In the genomic region with DNA sequence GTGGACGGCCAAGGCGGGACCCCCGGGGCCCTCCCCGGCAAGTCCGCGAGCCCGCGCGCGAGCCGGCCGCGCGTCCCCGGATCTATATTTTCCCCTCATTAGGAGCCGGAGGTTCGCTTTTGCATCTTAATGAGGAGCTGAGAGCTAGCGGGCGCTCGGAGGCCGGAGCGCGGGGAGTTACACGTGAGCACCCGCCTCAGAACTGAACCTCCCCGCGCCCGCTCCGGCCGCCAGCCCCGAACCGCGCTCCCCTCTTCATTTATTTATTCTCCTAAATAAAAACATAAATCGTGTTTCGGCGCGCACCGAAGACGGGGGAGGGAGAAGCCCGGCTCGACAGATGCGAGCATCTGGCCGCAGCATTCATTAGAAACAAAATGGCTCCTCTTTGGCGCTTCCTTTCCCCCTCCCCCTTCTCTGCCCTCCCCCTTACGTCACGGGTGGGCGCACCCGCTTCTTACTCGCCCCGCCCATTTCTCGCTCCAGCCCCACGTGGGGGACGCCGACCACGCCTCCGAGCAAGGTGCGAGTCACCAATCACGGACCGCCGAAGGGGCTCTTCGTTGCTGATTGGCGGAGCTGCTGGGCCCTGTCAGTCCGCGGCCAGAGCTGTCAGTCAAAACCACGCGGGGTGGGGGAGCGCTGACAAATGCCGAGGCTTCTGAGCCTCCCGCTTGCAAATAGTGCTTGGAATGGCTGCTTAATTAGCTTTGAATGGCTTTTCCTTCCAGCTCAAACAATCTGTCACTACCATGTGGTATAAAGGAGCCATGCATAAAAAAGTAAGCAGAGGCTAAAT, we compare ENCODE assay signal across 8 cellular contexts. TPM values are rescaled to one million over a fixed set of nuclear protein-coding genes. Genes with fewer than 3 reads are reported as not detected.
DNase-seq lines count a peak whose midpoint lies in the region; ATAC-seq, FAIRE-seq and TF ChIP-seq lines count a peak whose summit lies in the region.

No MANE protein-coding gene starts in this region.

- FAIRE-seq in bronchial epithelial cell (lab: Jason Lieb, UNC): no peak

- H3K36me3 ChIP-seq in ACC112 (ENCODE audit: insufficient read depth, low read length) (no peaks in the 10 kb centered on the region), bronchial epithelial cell (ENCODE audit: control insufficient read depth, insufficient read depth, low read length) (no peaks in the 10 kb centered on the region)

- H3K4me1 ChIP-seq in ACC112 (ENCODE audit: control insufficient read depth, insufficient read depth, low read length, unreplicated experiment): peaks cover 21% of the 10 kb centered on the region

- H3K27ac ChIP-seq in ACC112 (ENCODE audit: low read depth, low read length) (peak overlapping the region; percentile 61), skin epidermis (peak overlapping the region; percentile 80 to 99 (median 95))

- DNase-seq in NCI-H2227 (lab: John Stamatoyannopoulos, UW; ENCODE audit: unreplicated experiment): peak; percentile 98
- DNase-seq in bronchial epithelial cell (ENCODE audit: low read depth): peak; percentile 93
- DNase-seq in iPS-NIHi11 (ENCODE audit: low spot score): peak; percentile 95

- peak overlapping the region; percentile 58 for H2AFZ ChIP-seq in ACC112 (ENCODE audit: low read length, unreplicated experiment)

- ATAC-seq in GM18870 (IDR thresholded peaks at IDR 0.05; ENCODE audit: unreplicated experiment) (peak; percentile 42), HG03135 (IDR thresholded peaks at IDR 0.05; ENCODE audit: unreplicated experiment) (peak; percentile 51)

- H3K27me3 ChIP-seq in ACC112 (ENCODE audit: insufficient read depth, low read length) (no peaks in the 10 kb centered on the region), bronchial epithelial cell (ENCODE audit: control insufficient read depth, insufficient read depth, low read length) (peaks cover 20% of the 10 kb centered on the region)

- peaks cover 32% of the 10 kb centered on the region for H3K79me2 ChIP-seq in ACC112 (ENCODE audit: control insufficient read depth, insufficient read depth, low read length, unreplicated experiment)

- H3K4me3 ChIP-seq in ACC112 (ENCODE audit: low read depth, low read length) (peak overlapping the region; percentile 99), WI38 (ENCODE audit: low read depth, low read length) (peak overlapping the region; percentile 59), bronchial epithelial cell (ENCODE audit: low read depth, low read length) (peak overlapping the region; percentile 53), skin epidermis (peak overlapping the region; percentile 53 to 90 (median 80))

- TF ChIP-seq CTCF in WI38 (IDR thresholded peaks at IDR 0.05; ENCODE audit: low read depth, low read length): no peak
- TF ChIP-seq CTCF in bronchial epithelial cell (IDR thresholded peaks at IDR 0.05; ENCODE audit: insufficient read depth, low read length, severe bottlenecking): no peak

RNA-seq across cellular contexts. Expression of a gene that starts 1.6 kb away (rescaled TPM):
- 19.2 and 21.8 TPM in 2 replicates for total RNA-seq in bronchial epithelial cell

Comparison
In these comparisons a context has a peak if more than half of its experiments do, and no peak if none do; other contexts are left out.
1. Peak in every context shown above with its lines: DNase-seq, ATAC-seq, H3K4me3 ChIP-seq and H3K27ac ChIP-seq.